Comparison of ENCODE assay signal across 21 cellular contexts in genomic region chr1:43134068-43134467, GRCh38. TPM values are rescaled to one million over a fixed set of nuclear protein-coding genes. Genes with fewer than 3 reads are reported as not detected.
DNase-seq lines count a peak whose midpoint lies in the region; ATAC-seq, FAIRE-seq and TF ChIP-seq lines count a peak whose summit lies in the region.
"Had no signal": no experiment of that assay in that cellular context is flagged by ENCODE, and none has a peak within 500 bp of the region (broad histone marks: within the 10 kb centered on the region; RNA-seq: fewer than 3 reads in every experiment).

No MANE protein-coding gene starts in this region.

- peaks cover 0 to 3% (median 0%) of the 10 kb centered on the region in 9 donors for H3K9me3 Mint-ChIP-seq in naive thymus-derived CD8-positive, alpha-beta T cell
- H3K9me3 Mint-ChIP-seq in activated CD8-positive, alpha-beta T cell treated with anti-CD3 and anti-CD28 coated beads for 36 hours = no peaks in the 10 kb centered on the region

- H3K36me3 ChIP-seq in HepG2 (replicated peaks in 1 of 2; ENCODE audit: control insufficient read depth in 1 of 2, insufficient read depth in 2 of 2, low read length in 2 of 2) (no peaks in the 10 kb centered on the region), right lobe of liver (no peaks in the 10 kb centered on the region), left lung (no peaks in the 10 kb centered on the region)

- H3K4me2 ChIP-seq in HepG2 (ENCODE audit: low read depth, low read length) = no peak overlapping the region
- H3K4me2 ChIP-seq: PC-9 had no signal

- no peak overlapping the region for H3K9ac ChIP-seq in HepG2 (ENCODE audit: insufficient read depth, low read depth, low read length)
- H3K9ac ChIP-seq: GM23248 had no signal

- H3K27ac ChIP-seq in HepG2 (ENCODE audit: extremely low read length, insufficient read depth, low read length) = no peak overlapping the region
- no peak overlapping the region for H3K27ac ChIP-seq in right lobe of liver
- H3K27ac ChIP-seq in left lung = no peak overlapping the region
- H3K27ac ChIP-seq: 22Rv1, GM23248, PC-9 had no signal

- no peak overlapping the region for H2AFZ ChIP-seq in HepG2 (ENCODE audit: low read length)
- H2AFZ ChIP-seq: GM23248, PC-9 had no signal

- ATAC-seq in HepG2 (no peak), right lobe of liver (no peak), left lung (peak; percentile 12)
- no peak for ATAC-seq in naive thymus-derived CD8-positive, alpha-beta T cell
- ATAC-seq in activated CD8-positive, alpha-beta T cell treated with anti-CD3 and anti-CD28 coated beads for 36 hours = no peak

- peaks cover 19 to 29% (median 26%) of the 10 kb centered on the region in 5 donors for H3K27me3 Mint-ChIP-seq in naive thymus-derived CD8-positive, alpha-beta T cell
- peaks cover 31% of the 10 kb centered on the region for H3K27me3 Mint-ChIP-seq in activated CD8-positive, alpha-beta T cell treated with anti-CD3 and anti-CD28 coated beads for 36 hours

- 62% methylated on average over 1 of the region's 1 CpG for WGBS in HepG2 (ENCODE audit: low lambda C conversion rate)
- WGBS in right lobe of liver (ENCODE audit: insufficient coverage, low coverage, low lambda C conversion rate, missing lambda C conversion rate) = 29% methylated on average over 1 of the region's 1 CpG

- FAIRE-seq in HepG2 (lab: Jason Lieb, UNC) = no peak
- FAIRE-seq: G401.6 had no signal

- no peak overlapping the region for H3K27ac Mint-ChIP-seq in naive thymus-derived CD8-positive, alpha-beta T cell
- no peak overlapping the region for H3K27ac Mint-ChIP-seq in activated CD8-positive, alpha-beta T cell treated with anti-CD3 and anti-CD28 coated beads for 36 hours
- H3K27ac Mint-ChIP-seq: B cell; CD4-positive, CD25-positive, alpha-beta regulatory T cell had no signal

- TF ChIP-seq CTCF in HepG2 (CRISPR knock-in tag; IDR thresholded peaks at IDR 0.05) (no peak), right lobe of liver (IDR thresholded peaks at IDR 0.05) (no peak), choroid plexus epithelial cell (conservative IDR thresholded peaks at IDR 0.05; ENCODE audit: low read depth, low read length) (no peak), left lung (IDR thresholded peaks at IDR 0.05) (no peak)
- TF ChIP-seq CTCF in activated CD8-positive, alpha-beta T cell treated with anti-CD3 and anti-CD28 coated beads for 36 hours (IDR thresholded peaks at IDR 0.05) = no peak

- H3K9me3 ChIP-seq in HepG2 (ENCODE audit: low read length) (peaks cover 18% of the 10 kb centered on the region; the same call in 1 of the 2 replicates), right lobe of liver (no peaks in the 10 kb centered on the region), left lung (no peaks in the 10 kb centered on the region)

- H3K4me3 Mint-ChIP-seq in naive thymus-derived CD8-positive, alpha-beta T cell = no peak overlapping the region
- no peak overlapping the region for H3K4me3 Mint-ChIP-seq in activated CD8-positive, alpha-beta T cell treated with anti-CD3 and anti-CD28 coated beads for 36 hours
- H3K4me3 Mint-ChIP-seq: B cell; CD4-positive, CD25-positive, alpha-beta regulatory T cell had no signal

- BruUV-seq in HepG2 (replicated peaks; lab: Mats Ljungman, UMichigan) = no TSS peak

- DNase-seq in HepG2 (ENCODE audit: low spot score) = peak; percentile 30
- no peak for DNase-seq in right lobe of liver
- peak; percentile 9 for DNase-seq in choroid plexus epithelial cell (ENCODE audit: low read depth)
- no peak for DNase-seq in left lung
- no peak for DNase-seq in stimulated activated CD4-positive, alpha-beta T cell treated with anti-CD3 and anti-CD28 coated beads, Interleukin-2, amount 100 ng/mL, for 24 hours
- no peak for DNase-seq in naive thymus-derived CD8-positive, alpha-beta T cell
- no peak for DNase-seq in activated CD8-positive, alpha-beta T cell treated with anti-CD3 and anti-CD28 coated beads for 36 hours
- no peak for DNase-seq in NCI-H510A (lab: John Stamatoyannopoulos, UW)
- DNase-seq: CD4-positive, CD25-positive, alpha-beta regulatory T cell; COR-L47; GM23248; KG1; MV-4-11; NCI-H1417; NCI-H187 treated with DMSO at 0.1 percent for 48 hours; NCI-H2227 treated with DMSO at 0.1 percent for 48 hours; NCI-H524; PC-9 had no signal

- TF ChIP-seq POLR2A in HepG2 (IDR thresholded peaks at IDR 0.05; ENCODE audit: insufficient read depth in 1 of 2, low read depth in 2 of 2, low read length in 2 of 2) (no peak), right lobe of liver (IDR thresholded peaks at IDR 0.05) (no peak)

- H3K27me3 ChIP-seq in HepG2 (ENCODE audit: control insufficient read depth in 1 of 2, insufficient read depth in 2 of 2, low read length in 2 of 2) (no peaks in the 10 kb centered on the region), right lobe of liver (no peaks in the 10 kb centered on the region), left lung (peaks cover 0 to 7% of the 10 kb centered on the region in 2 donors)

- no peaks in the 10 kb centered on the region for H3K79me2 ChIP-seq in HepG2 (ENCODE audit: insufficient read depth, low read length)

- intact Hi-C loops in HepG2 (cut with micrococcal nuclease; ENCODE audit: unreplicated experiment) (no loop called here), right lobe of liver (cut with DNase I) (no loop called here), left lung (cut with DNase I) (no loop called here)
- intact Hi-C loops in activated CD8-positive, alpha-beta T cell treated with anti-CD3 and anti-CD28 coated beads for 36 hours (cut with micrococcal nuclease) = no loop called here

- H3K4me3 ChIP-seq in HepG2 (replicated peaks in 1 of 3; ENCODE audit: insufficient read depth in 1 of 3, low read depth in 2 of 3, low read length in 3 of 3) (no peak overlapping the region), right lobe of liver (no peak overlapping the region), choroid plexus epithelial cell (ENCODE audit: low read depth, low read length) (no peak overlapping the region), left lung (no peak overlapping the region)
- H3K4me3 ChIP-seq: GM23248, PC-9 had no signal

- no peaks in the 10 kb centered on the region for H3K4me1 Mint-ChIP-seq in naive thymus-derived CD8-positive, alpha-beta T cell
- H3K4me1 Mint-ChIP-seq in activated CD8-positive, alpha-beta T cell treated with anti-CD3 and anti-CD28 coated beads for 36 hours (ENCODE audit: low read depth) = no peaks in the 10 kb centered on the region
- H3K4me1 Mint-ChIP-seq: B cell; CD4-positive, CD25-positive, alpha-beta regulatory T cell had no signal

- no peaks in the 10 kb centered on the region for H3K36me3 Mint-ChIP-seq in naive thymus-derived CD8-positive, alpha-beta T cell
- no peaks in the 10 kb centered on the region for H3K36me3 Mint-ChIP-seq in activated CD8-positive, alpha-beta T cell treated with anti-CD3 and anti-CD28 coated beads for 36 hours (ENCODE audit: low read depth)
- H3K36me3 Mint-ChIP-seq: CD4-positive, CD25-positive, alpha-beta regulatory T cell had no signal

- H4K20me1 ChIP-seq in HepG2 (ENCODE audit: insufficient read depth, low read length) = no peaks in the 10 kb centered on the region; the same call in 1 of the 2 replicates

- TF ChIP-seq RAD21 in HepG2 (CRISPR knock-in tag; IDR thresholded peaks at IDR 0.05) = no peak

- H3K4me1 ChIP-seq in HepG2 (ENCODE audit: insufficient read depth, low read length) = peaks cover 16% of the 10 kb centered on the region
- H3K4me1 ChIP-seq in right lobe of liver = no peaks in the 10 kb centered on the region
- no peaks in the 10 kb centered on the region for H3K4me1 ChIP-seq in left lung

- in situ Hi-C loops in HepG2 (cut with HindIII; ENCODE audit: extremely low pct_ligation_motif_present, low pct_unique_long_range_greater_than_20kb) = no loop called here

- POLR2A ChIA-PET in HepG2 (lab: Yijun Ruan, JAX) = no interaction called here
- POLR2A ChIA-PET in naive thymus-derived CD8-positive, alpha-beta T cell (lab: Charles Lee) = no interaction called here
- POLR2A ChIA-PET in activated CD8-positive, alpha-beta T cell treated with anti-CD3 and anti-CD28 coated beads for 36 hours (lab: Charles Lee) = no interaction called here

- CTCF ChIA-PET in HepG2 (lab: Yijun Ruan, JAX; ENCODE audit: low intra/inter-chr PET ratio, low total read pairs) = no interaction called here
- CTCF ChIA-PET in activated CD8-positive, alpha-beta T cell treated with anti-CD3 and anti-CD28 coated beads for 36 hours (lab: Charles Lee) = interaction anchor here (0.7 kb wide), 1 partner anchor 202 kb away, joined by 3 read pairs; no protein-coding TSS in a partner anchor

- no peak for TF ChIP-seq EP300 in HepG2 (IDR thresholded peaks at IDR 0.05; ENCODE audit: low read depth in 2 of 2, low read length in 2 of 2)
- TF ChIP-seq EP300 in HepG2 (CRISPR knock-in tag; IDR thresholded peaks at IDR 0.05; ENCODE audit: borderline replicate concordance) = no peak

RNA-seq across cellular contexts. Expression of gene EBNA1BP2, which starts 38.0 kb away (rescaled TPM):
- 102 and 134 TPM in 2 replicates for total RNA-seq in HepG2 (2016; rRNA removed; fragmentation: Illumina TruSeq; extraction: Trizol)
- 16.7 and 17.1 TPM in 2 replicates for total RNA-seq in HepG2 (2016; cell fraction: cytosol; rRNA removed; fragmentation: Illumina TruSeq; extraction: Trizol; ENCODE audit: low read depth)
- 105 and 136 TPM in 2 replicates for total RNA-seq in HepG2 (2016; cell fraction: insoluble cytoplasmic fraction; rRNA removed; fragmentation: Illumina TruSeq; extraction: Trizol)
- total RNA-seq in HepG2 (2016; cell fraction: membrane; rRNA removed; fragmentation: Illumina TruSeq; extraction: Trizol) = 31.7 and 33.4 TPM in 2 replicates
- total RNA-seq in HepG2 (2016; cell fraction: nucleus; rRNA removed; fragmentation: Illumina TruSeq; extraction: Trizol) = 41.1 and 51.6 TPM in 2 replicates
- 24.7 and 27.1 TPM in 2 replicates for polyA plus RNA-seq in HepG2 (2011; rRNA removed)
- 24.4 and 26.5 TPM in 2 replicates for polyA plus RNA-seq in HepG2 (2011; cell fraction: cytosol; rRNA removed)
- polyA plus RNA-seq in HepG2 (2011; cell fraction: nucleus; rRNA removed) = 21.8 and 28.1 TPM in 2 replicates
- polyA plus RNA-seq in HepG2 (2012) = 40.9 and 45.7 TPM in 2 replicates
- 18.1 TPM in 2 replicates for polyA plus RNA-seq in HepG2 (2016; cell fraction: cytosol; fragmentation: Illumina TruSeq; extraction: Trizol; ENCODE audit: low read depth)
- polyA plus RNA-seq in HepG2 (2016; cell fraction: insoluble cytoplasmic fraction; fragmentation: Illumina TruSeq; extraction: Trizol; ENCODE audit: low read depth) = 152 and 154 TPM in 2 replicates
- 27.7 and 29.2 TPM in 2 replicates for polyA plus RNA-seq in HepG2 (2016; cell fraction: membrane; fragmentation: Illumina TruSeq; extraction: Trizol; ENCODE audit: low read depth)
- 78.7 and 80.9 TPM in 2 replicates for polyA plus RNA-seq in HepG2 (2016; cell fraction: nucleus; fragmentation: Illumina TruSeq; extraction: Trizol; ENCODE audit: insufficient read depth, low read depth)
- polyA minus RNA-seq in HepG2 (2011; rRNA and poly(A)+ RNA removed; ENCODE audit: low replicate concordance) = 14.2 and 38.3 TPM in 2 replicates
- polyA minus RNA-seq in HepG2 (2011; cell fraction: cytosol; rRNA and poly(A)+ RNA removed) = 8.6 and 11.5 TPM in 2 replicates
- 33.0 and 36.7 TPM in 2 replicates for polyA minus RNA-seq in HepG2 (2011; cell fraction: nucleus; rRNA and poly(A)+ RNA removed)
- 100 to 1,000 TPM in 1 of 6 experiments, 10 to 100 TPM in 5; 45.7 to 108 (median 61.4) TPM for total RNA-seq in right lobe of liver
- 10 to 100 TPM; 32.1 to 55.1 TPM for total RNA-seq in left lung
- total RNA-seq in naive thymus-derived CD8-positive, alpha-beta T cell = 10 to 100 TPM; 27.3 to 30.4 TPM
- polyA plus RNA-seq in naive thymus-derived CD8-positive, alpha-beta T cell = 10 to 100 TPM; 50.9 to 57.4 (median 54.9) TPM
- 100 to 1,000 TPM; 115 TPM for total RNA-seq in activated CD8-positive, alpha-beta T cell treated with anti-CD3 and anti-CD28 coated beads for 36 hours

RNA-seq across cellular contexts. Expression of gene CFAP57, which starts 38.1 kb away (rescaled TPM):
- total RNA-seq in HepG2 (2016; rRNA removed; fragmentation: Illumina TruSeq; extraction: Trizol) = 0.14 TPM in 1 of 2 replicates, not detected in the other
- not detected in 2 replicates for total RNA-seq in HepG2 (2016; cell fraction: cytosol; rRNA removed; fragmentation: Illumina TruSeq; extraction: Trizol; ENCODE audit: low read depth)
- total RNA-seq in HepG2 (2016; cell fraction: insoluble cytoplasmic fraction; rRNA removed; fragmentation: Illumina TruSeq; extraction: Trizol) = 0.06 and 0.15 TPM in 2 replicates
- 0.09 TPM in 1 of 2 replicates, not detected in the other for total RNA-seq in HepG2 (2016; cell fraction: membrane; rRNA removed; fragmentation: Illumina TruSeq; extraction: Trizol)
- total RNA-seq in HepG2 (2016; cell fraction: nucleus; rRNA removed; fragmentation: Illumina TruSeq; extraction: Trizol) = not detected in 2 replicates
- 0.01 and 0.07 TPM in 2 replicates for polyA plus RNA-seq in HepG2 (2011; rRNA removed)
- 0.01 and 0.03 TPM in 2 replicates for polyA plus RNA-seq in HepG2 (2011; cell fraction: cytosol; rRNA removed)
- 0.03 TPM in 1 of 2 replicates, not detected in the other for polyA plus RNA-seq in HepG2 (2011; cell fraction: nucleus; rRNA removed)
- 0.08 and 0.11 TPM in 2 replicates for polyA plus RNA-seq in HepG2 (2012)
- polyA plus RNA-seq in HepG2 (2016; cell fraction: cytosol; fragmentation: Illumina TruSeq; extraction: Trizol; ENCODE audit: low read depth) = not detected in 2 replicates
- polyA plus RNA-seq in HepG2 (2016; cell fraction: insoluble cytoplasmic fraction; fragmentation: Illumina TruSeq; extraction: Trizol; ENCODE audit: low read depth) = not detected in 2 replicates
- not detected in 2 replicates for polyA plus RNA-seq in HepG2 (2016; cell fraction: membrane; fragmentation: Illumina TruSeq; extraction: Trizol; ENCODE audit: low read depth)
- polyA plus RNA-seq in HepG2 (2016; cell fraction: nucleus; fragmentation: Illumina TruSeq; extraction: Trizol; ENCODE audit: insufficient read depth, low read depth) = not detected in 2 replicates
- 0.94 TPM in 1 of 2 replicates, not detected in the other for polyA minus RNA-seq in HepG2 (2011; rRNA and poly(A)+ RNA removed; ENCODE audit: low replicate concordance)
- polyA minus RNA-seq in HepG2 (2011; cell fraction: cytosol; rRNA and poly(A)+ RNA removed) = not detected in 2 replicates
- polyA minus RNA-seq in HepG2 (2011; cell fraction: nucleus; rRNA and poly(A)+ RNA removed) = 0.13 TPM in 1 of 2 replicates, not detected in the other
- not detected for total RNA-seq in right lobe of liver
- 1 to 10 TPM in 1 of 2 donors, under 1 TPM in 1; 0.73 to 2.4 TPM for total RNA-seq in left lung
- not detected for total RNA-seq in naive thymus-derived CD8-positive, alpha-beta T cell
- polyA plus RNA-seq in naive thymus-derived CD8-positive, alpha-beta T cell = under 1 TPM in 1 of 3 donors, not detected in 2; 0.04 TPM
- under 1 TPM; 0.18 to 0.23 TPM for total RNA-seq in activated CD8-positive, alpha-beta T cell treated with anti-CD3 and anti-CD28 coated beads for 36 hours
- total RNA-seq: CD4-positive, CD25-positive, alpha-beta regulatory T cell had no signal

Comparison
In these comparisons a context has a peak if more than half of its experiments do, and no peak if none do; other contexts are left out.
1. DNase-seq: peak in HepG2 (single experiment) and choroid plexus epithelial cell (single experiment); none in right lobe of liver (0 of 3), left lung (0 of 2), stimulated activated CD4-positive, alpha-beta T cell treated with anti-CD3 and anti-CD28 coated beads, Interleukin-2, amount 100 ng/mL, for 24 hours (0 of 2), naive thymus-derived CD8-positive, alpha-beta T cell (0 of 10), activated CD8-positive, alpha-beta T cell treated with anti-CD3 and anti-CD28 coated beads for 36 hours (single experiment) and NCI-H510A (single experiment).